Comparison of ENCODE assay signal across 8 cellular contexts in the genomic region with DNA sequence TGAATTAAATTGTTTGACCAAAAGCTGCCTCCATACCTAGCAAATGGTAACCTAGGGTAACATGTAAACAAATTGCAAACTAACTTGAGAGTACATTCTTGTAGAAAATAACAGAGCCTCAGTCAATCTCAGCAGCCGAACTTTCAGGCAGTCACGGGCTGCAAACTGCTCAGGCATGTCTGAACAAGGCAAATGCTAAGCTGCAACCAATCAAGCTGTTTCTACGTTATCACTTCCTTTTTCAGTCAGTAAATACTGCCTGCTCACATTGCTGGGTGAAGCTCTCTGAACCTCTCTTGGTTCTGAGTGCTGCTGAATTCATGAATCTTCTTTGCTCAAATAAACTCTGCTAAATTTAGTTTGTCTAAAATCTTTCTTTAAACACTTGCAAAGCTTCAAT.
A peak's percentile ranks its signal among the peaks of the same experiment; 100 is the strongest.
DNase-seq lines count a peak whose midpoint lies in the region; ATAC-seq and TF ChIP-seq lines count a peak whose summit lies in the region.

No MANE protein-coding gene starts in this region.

- no peak overlapping the region for H3K27ac Mint-ChIP-seq in stimulated activated memory B cell treated with anti-CD40 and anti-IgM and Interleukin-4, amounts not matched to agents 10 μg/mL and 1 μg/mL and 100 μg/mL, for 72 hours
- H3K27ac Mint-ChIP-seq in stimulated activated naive CD8-positive, alpha-beta T cell treated with anti-CD3 and anti-CD28 coated beads, Interleukin-15, amount 100 ng/mL, for 72 hours = no peak overlapping the region

- DNase-seq in NCI-H748 (lab: John Stamatoyannopoulos, UW; ENCODE audit: unreplicated experiment) = peak; percentile 66
- peak; percentile 19 for DNase-seq in globus pallidus (ENCODE audit: low spot score)
- no peak for DNase-seq in stimulated activated naive CD8-positive, alpha-beta T cell treated with anti-CD3 and anti-CD28 coated beads, Interleukin-15, amount 100 ng/mL, for 72 hours
- DNase-seq in stimulated activated CD4-positive, alpha-beta T cell treated with anti-CD3 and anti-CD28 coated beads, Interleukin-4, amount 100 ng/mL, for 1 hour = no peak
- no peak for DNase-seq in NCI-H2107 (lab: John Stamatoyannopoulos, UW)

- no peaks in the 10 kb centered on the region for H3K36me3 Mint-ChIP-seq in stimulated activated memory B cell treated with anti-CD40 and anti-IgM and Interleukin-4, amounts not matched to agents 10 μg/mL and 1 μg/mL and 100 μg/mL, for 72 hours

- H3K27me3 Mint-ChIP-seq in stimulated activated memory B cell treated with anti-CD40 and anti-IgM and Interleukin-4, amounts not matched to agents 10 μg/mL and 1 μg/mL and 100 μg/mL, for 72 hours = no peaks in the 10 kb centered on the region
- H3K27me3 Mint-ChIP-seq in stimulated activated naive CD8-positive, alpha-beta T cell treated with anti-CD3 and anti-CD28 coated beads, Interleukin-15, amount 100 ng/mL, for 72 hours = no peaks in the 10 kb centered on the region

- TF ChIP-seq POLR2A in GM18505 (IDR thresholded peaks at IDR 0.05; ENCODE audit: borderline replicate concordance, extremely low read depth, insufficient read depth, insufficient read length) = no peak

- no peaks in the 10 kb centered on the region for H3K9me3 Mint-ChIP-seq in stimulated activated memory B cell treated with anti-CD40 and anti-IgM and Interleukin-4, amounts not matched to agents 10 μg/mL and 1 μg/mL and 100 μg/mL, for 72 hours
- no peaks in the 10 kb centered on the region for H3K9me3 Mint-ChIP-seq in stimulated activated naive CD8-positive, alpha-beta T cell treated with anti-CD3 and anti-CD28 coated beads, Interleukin-15, amount 100 ng/mL, for 72 hours

- H3K4me1 Mint-ChIP-seq in stimulated activated memory B cell treated with anti-CD40 and anti-IgM and Interleukin-4, amounts not matched to agents 10 μg/mL and 1 μg/mL and 100 μg/mL, for 72 hours = no peaks in the 10 kb centered on the region
- H3K4me1 Mint-ChIP-seq in stimulated activated naive CD8-positive, alpha-beta T cell treated with anti-CD3 and anti-CD28 coated beads, Interleukin-15, amount 100 ng/mL, for 72 hours = no peaks in the 10 kb centered on the region

- ATAC-seq in GM18505 (IDR thresholded peaks at IDR 0.05; ENCODE audit: unreplicated experiment) = peak; percentile 93
- peak; percentile 93 for ATAC-seq in HG02623 (IDR thresholded peaks at IDR 0.05; ENCODE audit: unreplicated experiment)
- ATAC-seq in stimulated activated memory B cell treated with anti-CD40 and anti-IgM and Interleukin-4, amounts not matched to agents 10 μg/mL and 1 μg/mL and 100 μg/mL, for 72 hours = peak; percentile 61
- no peak for ATAC-seq in stimulated activated naive CD8-positive, alpha-beta T cell treated with anti-CD3 and anti-CD28 coated beads, Interleukin-15, amount 100 ng/mL, for 72 hours

- H3K4me3 Mint-ChIP-seq in stimulated activated memory B cell treated with anti-CD40 and anti-IgM and Interleukin-4, amounts not matched to agents 10 μg/mL and 1 μg/mL and 100 μg/mL, for 72 hours = no peak overlapping the region
- H3K4me3 Mint-ChIP-seq in stimulated activated naive CD8-positive, alpha-beta T cell treated with anti-CD3 and anti-CD28 coated beads, Interleukin-15, amount 100 ng/mL, for 72 hours = no peak overlapping the region

Comparison
In these comparisons a context has a peak if more than half of its experiments do, and no peak if none do; other contexts are left out.
1. DNase-seq: peak in NCI-H748 (single experiment) and globus pallidus (single experiment); none in stimulated activated naive CD8-positive, alpha-beta T cell treated with anti-CD3 and anti-CD28 coated beads, Interleukin-15, amount 100 ng/mL, for 72 hours (0 of 2), stimulated activated CD4-positive, alpha-beta T cell treated with anti-CD3 and anti-CD28 coated beads, Interleukin-4, amount 100 ng/mL, for 1 hour (single experiment) and NCI-H2107 (single experiment).